ENCODE assay signal across 8 cellular contexts in genomic region chr19:39389621-39390414, GRCh38. TPM values are rescaled to one million over a fixed set of nuclear protein-coding genes. Genes with fewer than 3 reads are reported as not detected.
DNase-seq lines count a peak whose midpoint lies in the region; ATAC-seq, FAIRE-seq and TF ChIP-seq lines count a peak whose summit lies in the region.

No MANE protein-coding gene starts in this region.

- no peak overlapping the region for H3K27ac ChIP-seq in AG04450 (ENCODE audit: low read depth, low read length)
- no peak overlapping the region; the same call in 1 of the 2 replicates for H3K27ac ChIP-seq in IMR-90 (ENCODE audit: insufficient read depth, low read length)
- H3K27ac ChIP-seq in muscle layer of colon (ENCODE audit: low read depth, low read length) = peak overlapping the region; percentile 98

- dilution Hi-C loops in IMR-90 (cut with HindIII; ENCODE audit: low sequenced_read_pairs, unreplicated experiment) = no loop called here

- H3K23ac ChIP-seq in IMR-90 (ENCODE audit: low read depth, low read length) = 0 out of 2 replicates have a peak overlapping the region, but pooled peaks have one; percentile 73

- H3K4me2 ChIP-seq in IMR-90 (ENCODE audit: low read depth, low read length) = peak overlapping the region; percentile 88

- H3K36me3 ChIP-seq in IMR-90 (ENCODE audit: control insufficient read depth, insufficient read depth, low read length) = peaks cover 47% of the 10 kb centered on the region
- H3K36me3 ChIP-seq in bronchial epithelial cell (ENCODE audit: control insufficient read depth, insufficient read depth, low read length) = peaks cover 33% of the 10 kb centered on the region
- peaks cover 57% of the 10 kb centered on the region for H3K36me3 ChIP-seq in muscle layer of colon (ENCODE audit: insufficient read depth, low read length)

- in situ Hi-C loops in IMR-90 (cut with MboI; ENCODE audit: low sequenced_read_pairs) = no loop called here

- H4K91ac ChIP-seq in IMR-90 (ENCODE audit: insufficient read depth, low read depth, low read length) = no peak overlapping the region; the same call in 1 of the 2 replicates

- TF ChIP-seq RAD21 in IMR-90 (IDR thresholded peaks at IDR 0.05; ENCODE audit: low read length) = no peak

- no peaks in the 10 kb centered on the region for H4K20me1 ChIP-seq in IMR-90 (ENCODE audit: insufficient read depth, low read length)

- CTCF ChIA-PET in AG04450 (lab: Charles Lee) (no interaction called here), IMR-90 (lab: Yijun Ruan, JAX) (no interaction called here)

- H3K4me1 ChIP-seq in IMR-90 (ENCODE audit: control insufficient read depth, insufficient read depth, low read length) = peaks cover 12% of the 10 kb centered on the region
- H3K4me1 ChIP-seq in muscle layer of colon (ENCODE audit: insufficient read depth, low read length) = peaks cover 19% of the 10 kb centered on the region

- peaks cover 34 to 55% of the 10 kb centered on the region in 2 experiments for H3K79me1 ChIP-seq in IMR-90 (ENCODE audit: low read depth in 1 of 2, low read length in 2 of 2)

- H3K9ac ChIP-seq in IMR-90 (ENCODE audit: low read depth, low read length) = peak overlapping the region; percentile 87
- H3K9ac ChIP-seq in muscle layer of colon (ENCODE audit: low read length) = peak overlapping the region; percentile 83

- H3K18ac ChIP-seq in IMR-90 (ENCODE audit: low read depth, low read length) = no peak overlapping the region

- H2BK20ac ChIP-seq in IMR-90 (ENCODE audit: low read depth, low read length) = no peak overlapping the region

- H2AK9ac ChIP-seq in IMR-90 (replicated peaks; ENCODE audit: low read depth, low read length, poor library complexity) = peak overlapping the region; percentile 100

- POLR2A ChIA-PET in AG04450 (lab: Yijun Ruan, JAX) = interaction anchor here (1.6 kb wide), 1 partner anchor 31 kb away, joined by 4 read pairs; no protein-coding TSS in a partner anchor
- POLR2A ChIA-PET in IMR-90 (lab: Charles Lee; ENCODE audit: unreplicated experiment) = no interaction called here

- peaks cover 3% of the 10 kb centered on the region; the same call in 1 of the 2 replicates for H3K9me3 ChIP-seq in AG04450 (ENCODE audit: control insufficient read depth, insufficient read depth, low read length)
- no peaks in the 10 kb centered on the region for H3K9me3 ChIP-seq in IMR-90 (ENCODE audit: control insufficient read depth, insufficient read depth, low read length)
- no peaks in the 10 kb centered on the region for H3K9me3 ChIP-seq in muscle layer of colon (ENCODE audit: low read length)

- no peak overlapping the region for H2BK15ac ChIP-seq in IMR-90 (ENCODE audit: low read depth, low read length)

- no peak overlapping the region for H2BK120ac ChIP-seq in IMR-90 (ENCODE audit: low read depth, low read length)

- H3K27me3 ChIP-seq in AG04450 (ENCODE audit: control insufficient read depth, insufficient read depth, low read length) (no peaks in the 10 kb centered on the region), IMR-90 (ENCODE audit: control insufficient read depth, insufficient read depth, low read length) (no peaks in the 10 kb centered on the region), bronchial epithelial cell (ENCODE audit: control insufficient read depth, insufficient read depth, low read length) (no peaks in the 10 kb centered on the region), muscle layer of colon (ENCODE audit: control insufficient read depth in 1 of 2, insufficient read depth in 2 of 2, low read length in 2 of 2) (no peaks in the 10 kb centered on the region)

- whole genome bisulfite sequencing in IMR-90 (ENCODE audit: extremely low coverage in 2 of 2, insufficient read length in 1 of 2), 2 experiments = no CpG with 5 or more reads among the region's 13 CpGs

- no peak for DNase-seq in AG04450 (ENCODE audit: low read depth, low spot score)
- DNase-seq in IMR-90 = no peak
- no peak for DNase-seq in bronchial epithelial cell (ENCODE audit: low read depth)
- no peak for DNase-seq in hepatic stellate cell (ENCODE audit: low spot score)
- DNase-seq in occipital lobe (lab: John Stamatoyannopoulos, UW) = no peak
- DNase-seq in GM20000 (ENCODE audit: low spot score) = no peak
- no peak for DNase-seq in glomerular visceral epithelial cell (ENCODE audit: extremely low spot score)

- H3K9me1 ChIP-seq in IMR-90 (ENCODE audit: insufficient read depth, low read length) = peaks cover 15% of the 10 kb centered on the region; the same call in 1 of the 2 replicates

- peak overlapping the region; percentile 38 to 92; a peak in 2 of 4 replicates for H4K8ac ChIP-seq in IMR-90 (ENCODE audit: low read depth in 2 of 2, low read length in 2 of 2)

- TF ChIP-seq CTCF in AG04450 (IDR thresholded peaks at IDR 0.05; ENCODE audit: low read depth, low read length) (no peak), IMR-90 (conservative IDR thresholded peaks at IDR 0.05; ENCODE audit: low read depth, low read length) (no peak), bronchial epithelial cell (IDR thresholded peaks at IDR 0.05; ENCODE audit: insufficient read depth, low read length, severe bottlenecking) (no peak), GM20000 (IDR thresholded peaks at IDR 0.05; ENCODE audit: extremely low read depth, missing control alignments) (no peak)

- peak overlapping the region; percentile 99 for H3K4me3 ChIP-seq in AG04450 (ENCODE audit: low read depth, low read length)
- H3K4me3 ChIP-seq in IMR-90 (ENCODE audit: insufficient read depth, low read depth, low read length) = peak overlapping the region; percentile 64
- H3K4me3 ChIP-seq in bronchial epithelial cell (ENCODE audit: low read depth, low read length) = peak overlapping the region; percentile 81
- H3K4me3 ChIP-seq in muscle layer of colon (ENCODE audit: low read depth in 1 of 2, low read length in 2 of 2) = peak overlapping the region; percentile 81 to 95

- H2AFZ ChIP-seq in IMR-90 (replicated peaks; ENCODE audit: low read length, poor library complexity) = no peak overlapping the region

- intact Hi-C loops in IMR-90 (cut with micrococcal nuclease) = loop anchor here (2.0 kb wide), 1 partner anchor 47 kb away; the partner anchor contains the start of gene SAMD4B

- no peak for ATAC-seq in IMR-90 (ENCODE audit: low read depth)

- FAIRE-seq in bronchial epithelial cell (lab: Jason Lieb, UNC) = no peak

- no peak overlapping the region for H3K56ac ChIP-seq in IMR-90 (ENCODE audit: extremely low read depth, insufficient read depth, low read length)

- peak overlapping the region; percentile 93; the same call in 1 of the 2 replicates for H3K14ac ChIP-seq in IMR-90 (replicated peaks; ENCODE audit: low read depth, low read length)

- H2AK5ac ChIP-seq in IMR-90 (ENCODE audit: low read depth, low read length) = peak overlapping the region; percentile 73; the same call in 1 of the 2 replicates

- no TSS peak for BruUV-seq in IMR-90 (replicated peaks; lab: Mats Ljungman, UMichigan)

- H2BK5ac ChIP-seq in IMR-90 (ENCODE audit: low read depth, low read length, poor library complexity, severe bottlenecking) = peak overlapping the region; percentile 93

- peak overlapping the region; percentile 93; the same call in 1 of the 2 replicates for H3K4ac ChIP-seq in IMR-90 (ENCODE audit: low read depth, low read length)

- no peak for TF ChIP-seq POLR2A in IMR-90 (IDR thresholded peaks at IDR 0.05; ENCODE audit: low read depth, low read length)

- no peak overlapping the region for H4K5ac ChIP-seq in IMR-90 (ENCODE audit: low read depth, low read length)

TF ChIP-seq in IMR-90, 13 proteins besides CTCF, POLR2A, EP300 and RAD21 (continues in another document):
- no peak for TF ChIP-seq MAFK (IDR thresholded peaks at IDR 0.05; ENCODE audit: low read depth, low read length)
- TF ChIP-seq CHD1 (IDR thresholded peaks at IDR 0.05; ENCODE audit: low read depth, low read length) = no peak
- no peak for TF ChIP-seq RFX5 (IDR thresholded peaks at IDR 0.05; ENCODE audit: low read depth, low read length)
- TF ChIP-seq MXI1 (IDR thresholded peaks at IDR 0.05; ENCODE audit: borderline replicate concordance, low read depth, low read length) = no peak

RNA-seq across cellular contexts. Expression of gene PAF1, which starts 1.1 kb away (rescaled TPM):
- polyA plus RNA-seq in AG04450 (2011; rRNA removed) = 51.9 and 60.5 TPM in 2 replicates
- 46.7 and 51.6 TPM in 2 replicates for polyA minus RNA-seq in AG04450 (2011; rRNA and poly(A)+ RNA removed)
- 45.7 and 57.8 TPM in 2 replicates for total RNA-seq in IMR-90 (2012; rRNA removed)
- polyA plus RNA-seq in IMR-90 (2012; rRNA removed) = 54.3 and 61.6 TPM in 2 replicates
- 35.9 and 45.6 TPM in 2 replicates for polyA plus RNA-seq in IMR-90 (2012; cell fraction: cytosol; rRNA removed)
- 63.6 and 92.7 TPM in 2 replicates for polyA plus RNA-seq in IMR-90 (2012; cell fraction: nucleus; rRNA removed; ENCODE audit: low replicate concordance)
- 31.6 and 59.9 TPM in 2 replicates for total RNA-seq in bronchial epithelial cell
- 29.2 TPM for total RNA-seq in occipital lobe

RNA-seq across cellular contexts. Expression of gene MED29, which starts 1.4 kb away (rescaled TPM):
- polyA plus RNA-seq in AG04450 (2011; rRNA removed) = 28.0 and 29.9 TPM in 2 replicates
- polyA minus RNA-seq in AG04450 (2011; rRNA and poly(A)+ RNA removed) = 22.2 and 26.5 TPM in 2 replicates
- total RNA-seq in IMR-90 (2012; rRNA removed) = 15.6 and 17.6 TPM in 2 replicates
- 26.9 and 28.8 TPM in 2 replicates for polyA plus RNA-seq in IMR-90 (2012; rRNA removed)
- 19.6 and 29.3 TPM in 2 replicates for polyA plus RNA-seq in IMR-90 (2012; cell fraction: cytosol; rRNA removed)
- polyA plus RNA-seq in IMR-90 (2012; cell fraction: nucleus; rRNA removed; ENCODE audit: low replicate concordance) = 18.4 and 19.1 TPM in 2 replicates
- 6.8 and 7.7 TPM in 2 replicates for total RNA-seq in bronchial epithelial cell
- 17.2 TPM for total RNA-seq in occipital lobe

RNA-seq across cellular contexts. Expression of gene ZFP36, which starts 16.8 kb away (rescaled TPM):
- polyA plus RNA-seq in AG04450 (2011; rRNA removed) = 4.1 and 8.3 TPM in 2 replicates
- polyA minus RNA-seq in AG04450 (2011; rRNA and poly(A)+ RNA removed) = 4.6 and 6.4 TPM in 2 replicates
- 1.4 and 3.1 TPM in 2 replicates for total RNA-seq in IMR-90 (2012; rRNA removed)
- 45.0 and 50.5 TPM in 2 replicates for polyA plus RNA-seq in IMR-90 (2012; rRNA removed)
- polyA plus RNA-seq in IMR-90 (2012; cell fraction: cytosol; rRNA removed) = 84.7 and 235 TPM in 2 replicates
- polyA plus RNA-seq in IMR-90 (2012; cell fraction: nucleus; rRNA removed; ENCODE audit: low replicate concordance) = 360 and 687 TPM in 2 replicates
- 3.4 and 5.0 TPM in 2 replicates for total RNA-seq in bronchial epithelial cell
- total RNA-seq in occipital lobe = 1.2 TPM

RNA-seq across cellular contexts. Expression of gene PLEKHG2, which starts 22.7 kb away (rescaled TPM):
- polyA plus RNA-seq in AG04450 (2011; rRNA removed) (12.3 and 19.1 TPM in 2 replicates), IMR-90 (2012; rRNA removed) (28.3 and 33.2 TPM in 2 replicates)
- polyA minus RNA-seq in AG04450 (2011; rRNA and poly(A)+ RNA removed) = 27.4 and 38.3 TPM in 2 replicates
- total RNA-seq in IMR-90 (2012; rRNA removed) (6.5 and 7.8 TPM in 2 replicates), bronchial epithelial cell (3.3 and 5.3 TPM in 2 replicates), occipital lobe (27.3 TPM)
- 7.8 and 13.9 TPM in 2 replicates for polyA plus RNA-seq in IMR-90 (2012; cell fraction: cytosol; rRNA removed)
- 174 and 236 TPM in 2 replicates for polyA plus RNA-seq in IMR-90 (2012; cell fraction: nucleus; rRNA removed; ENCODE audit: low replicate concordance)

RNA-seq across cellular contexts. Expression of gene RPS16, which starts 45.9 kb away (rescaled TPM):
- 1,488 and 2,094 TPM in 2 replicates for polyA plus RNA-seq in AG04450 (2011; rRNA removed)
- polyA minus RNA-seq in AG04450 (2011; rRNA and poly(A)+ RNA removed) = 1,554 and 2,030 TPM in 2 replicates
- 320 and 410 TPM in 2 replicates for total RNA-seq in IMR-90 (2012; rRNA removed)
- 3,500 and 3,524 TPM in 2 replicates for polyA plus RNA-seq in IMR-90 (2012; rRNA removed)
- 4,203 and 4,770 TPM in 2 replicates for polyA plus RNA-seq in IMR-90 (2012; cell fraction: cytosol; rRNA removed)
- polyA plus RNA-seq in IMR-90 (2012; cell fraction: nucleus; rRNA removed; ENCODE audit: low replicate concordance) = 1,551 and 1,592 TPM in 2 replicates
- total RNA-seq in bronchial epithelial cell = 75.3 and 94.3 TPM in 2 replicates
- total RNA-seq in occipital lobe = 77.0 TPM
